Comparison of ENCODE assay signal across 8 cellular contexts in the genomic region with DNA sequence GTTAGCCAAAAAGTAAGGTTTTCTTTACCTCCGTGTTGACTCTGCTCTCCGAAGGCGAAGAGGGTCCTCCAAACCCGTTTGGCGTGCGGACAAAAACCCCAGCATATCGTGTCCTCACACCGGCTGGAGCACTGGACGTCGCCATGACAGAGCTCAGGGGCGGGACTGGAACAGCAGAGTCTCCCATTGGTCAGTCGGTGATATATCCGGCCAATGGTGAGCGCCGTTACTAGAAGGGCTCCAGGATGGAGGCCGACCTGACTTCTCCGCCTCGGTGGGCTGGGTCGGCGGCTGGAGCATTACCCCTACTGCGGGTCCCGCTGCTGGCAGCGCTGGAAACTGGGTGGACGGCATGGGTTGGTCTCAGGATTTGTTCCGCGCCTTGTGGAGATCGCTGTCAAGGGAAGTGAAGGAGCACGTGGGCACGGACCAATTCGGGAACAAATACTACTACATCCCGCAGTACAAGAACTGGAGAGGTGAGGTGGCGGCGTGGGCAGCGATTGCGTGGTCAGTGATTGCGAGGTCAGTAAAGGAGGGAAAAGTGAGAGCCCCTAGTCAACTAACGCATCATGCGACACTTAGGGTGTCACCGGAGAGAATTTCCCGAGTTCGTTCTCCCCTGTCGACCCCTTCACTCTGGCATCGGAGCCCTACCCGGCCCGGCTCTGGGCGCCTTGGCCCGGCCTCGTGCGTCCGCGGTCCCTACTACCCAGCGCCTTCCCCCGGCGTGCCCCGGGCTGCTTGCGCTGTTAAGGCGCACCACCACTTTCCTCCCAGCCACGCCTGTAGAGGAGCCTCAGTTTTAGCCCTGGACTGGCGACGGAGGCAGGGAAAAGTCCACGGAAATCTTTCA. TPM values are rescaled to one million over a fixed set of nuclear protein-coding genes. Genes with fewer than 3 reads are reported as not detected.
DNase-seq lines count a peak whose midpoint lies in the region; ATAC-seq and TF ChIP-seq lines count a peak whose summit lies in the region.

Gene ERCC8 (minus strand): TSS at position 167 of the 856 bp plus-strand sequence. CDS start 62 bp downstream, at position 105.
Gene NDUFAF2 (plus strand): TSS at position 302 of the 856 bp plus-strand sequence. CDS start 51 bp downstream, at position 353.

- peaks cover 2% of the 10 kb centered on the region for H3K79me1 ChIP-seq in trophoblast cell (ENCODE audit: low read length)

- in situ Hi-C loops in transverse colon (cut with MboI; ENCODE audit: low pct_ligation_motif_present in 1 of 4, low pct_unique_long_range_greater_than_20kb in 1 of 4, low sequenced_read_pairs in 3 of 4): loop anchor here in 1 of 4 donors (25.0 kb wide), 1 partner anchor 392 kb away; the partner anchor contains the start of gene ZSWIM6

- no peak within 1 kb of the TSS for H2BK120ac ChIP-seq in trophoblast cell (ENCODE audit: insufficient read depth, low read length, poor library complexity)

- H3K9me2 ChIP-seq in SU-DHL-6 (replicated peaks; ENCODE audit: insufficient read depth, low read length): no peaks in the 10 kb centered on the region

- H3K27ac ChIP-seq in SU-DHL-6 (ENCODE audit: low read depth, low read length) (peak within 1 kb of the TSS; percentile 27), heart left ventricle (peak within 1 kb of the TSS; percentile 11 to 84 (median 76)), trophoblast cell (ENCODE audit: low read depth, low read length) (no peak within 1 kb of the TSS), transverse colon (peak within 1 kb of the TSS; percentile 76 to 90 (median 88))

- TF ChIP-seq POLR2A in heart left ventricle (IDR thresholded peaks at IDR 0.05) (peak in 1 of 2 donors; percentile 61), transverse colon (IDR thresholded peaks at IDR 0.05) (peak; percentile 57)

- no peaks in the 10 kb centered on the region for H4K20me1 ChIP-seq in SU-DHL-6 (ENCODE audit: low read depth, low read length)

- no peak within 1 kb of the TSS for H3K18ac ChIP-seq in trophoblast cell (ENCODE audit: low read length)

- peak within 1 kb of the TSS; percentile 83 for H3K4me3 ChIP-seq in GM12875 (ENCODE audit: low read depth, low read length)
- peak within 1 kb of the TSS; percentile 89 for H3K4me3 ChIP-seq in SU-DHL-6 (ENCODE audit: insufficient read depth, low read length, poor library complexity, severe bottlenecking)
- H3K4me3 ChIP-seq in heart left ventricle: peak within 1 kb of the TSS; percentile 57 to 88 (median 69)
- H3K4me3 ChIP-seq in trophoblast cell (ENCODE audit: low read depth, low read length): peak within 1 kb of the TSS; percentile 80
- H3K4me3 ChIP-seq in transverse colon: peak within 1 kb of the TSS; percentile 56 to 66 (median 64)

- H3K9me3 ChIP-seq in SU-DHL-6 (ENCODE audit: insufficient read depth, low read length): no peaks in the 10 kb centered on the region
- H3K9me3 ChIP-seq in heart left ventricle: no peaks in the 10 kb centered on the region
- no peaks in the 10 kb centered on the region for H3K9me3 ChIP-seq in trophoblast cell (ENCODE audit: insufficient read depth, low read depth, low read length)
- no peaks in the 10 kb centered on the region for H3K9me3 ChIP-seq in transverse colon

- no peaks in the 10 kb centered on the region; the same call in 1 of the 2 replicates for H3F3A ChIP-seq in SU-DHL-6 (ENCODE audit: insufficient read depth)

- no peaks in the 10 kb centered on the region for H3K27me3 Mint-ChIP-seq in activated naive CD8-positive, alpha-beta T cell treated with anti-CD3 and anti-CD28 coated beads, Interleukin-2, amount 50 U/mL, for 24 hours

- H3K4ac ChIP-seq in trophoblast cell (ENCODE audit: low read depth, low read length): peak within 1 kb of the TSS; percentile 43

- TF ChIP-seq EP300 in transverse colon (IDR thresholded peaks at IDR 0.05; ENCODE audit: low read depth): no peak

- peaks cover 4% of the 10 kb centered on the region for H3K9me3 Mint-ChIP-seq in activated naive CD8-positive, alpha-beta T cell treated with anti-CD3 and anti-CD28 coated beads, Interleukin-2, amount 50 U/mL, for 24 hours

- H3K4me1 ChIP-seq in heart left ventricle (peaks cover 0 to 28% (median 18%) of the 10 kb centered on the region in 12 donors), trophoblast cell (ENCODE audit: control insufficient read depth in 1 of 2, insufficient read depth in 2 of 2, low read length in 2 of 2) (peaks cover 2 to 5% of the 10 kb centered on the region in 2 experiments), transverse colon (peaks cover 0 to 23% (median 18%) of the 10 kb centered on the region in 4 donors)

- no peak within 1 kb of the TSS for H2AK5ac ChIP-seq in trophoblast cell (ENCODE audit: low read length)

- peak within 1 kb of the TSS; percentile 55 for H3K14ac ChIP-seq in trophoblast cell (ENCODE audit: low read length)

- H2AFZ ChIP-seq in SU-DHL-6 (ENCODE audit: low read depth, low read length, severe bottlenecking): peak within 1 kb of the TSS; percentile 46
- peak within 1 kb of the TSS; percentile 58 for H2AFZ ChIP-seq in trophoblast cell (ENCODE audit: insufficient read depth, low read length, poor library complexity)

- H3K4me3 Mint-ChIP-seq in activated naive CD8-positive, alpha-beta T cell treated with anti-CD3 and anti-CD28 coated beads, Interleukin-2, amount 50 U/mL, for 24 hours: no peak within 1 kb of the TSS

- no peak within 1 kb of the TSS for H2BK12ac ChIP-seq in trophoblast cell (ENCODE audit: low read length)

- peaks cover 72% of the 10 kb centered on the region for H3K79me2 ChIP-seq in SU-DHL-6 (ENCODE audit: insufficient read depth, low read length)
- H3K79me2 ChIP-seq in trophoblast cell (ENCODE audit: control insufficient read depth, insufficient read depth, low read length, poor library complexity): no peaks in the 10 kb centered on the region

- H3K36me3 Mint-ChIP-seq in activated naive CD8-positive, alpha-beta T cell treated with anti-CD3 and anti-CD28 coated beads, Interleukin-2, amount 50 U/mL, for 24 hours (ENCODE audit: low read depth): peaks cover 11% of the 10 kb centered on the region

- WGBS in heart left ventricle, 4 donors: 0 to 3% (median 1%) methylated on average over 41 to 61 of the region's 61 CpGs
- WGBS in trophoblast cell (ENCODE audit: extremely low coverage, insufficient coverage, insufficient read length): no CpG with 5 or more reads among the region's 61 CpGs
- 0% methylated on average over 52 of the region's 61 CpGs; no CpG with 5 or more reads in 1 of the 2 donors for WGBS in transverse colon (ENCODE audit: low coverage in 1 of 2), 2 donors

- H3K23ac ChIP-seq in trophoblast cell (ENCODE audit: low read length): peak within 1 kb of the TSS; percentile 29

- no peak within 1 kb of the TSS for H4K12ac ChIP-seq in trophoblast cell (ENCODE audit: low read depth, low read length)

- H4K8ac ChIP-seq in trophoblast cell (ENCODE audit: low read depth, low read length): peak within 1 kb of the TSS; percentile 96

- H3K4me1 Mint-ChIP-seq in activated naive CD8-positive, alpha-beta T cell treated with anti-CD3 and anti-CD28 coated beads, Interleukin-2, amount 50 U/mL, for 24 hours: peaks cover 36% of the 10 kb centered on the region

- TF ChIP-seq CTCF in GM12875 (IDR thresholded peaks at IDR 0.05; ENCODE audit: borderline replicate concordance, insufficient read depth, low read depth, low read length) (no peak), SU-DHL-6 (IDR thresholded peaks at IDR 0.05; ENCODE audit: insufficient read depth, low read length, poor library complexity, severe bottlenecking) (no peak), heart left ventricle (IDR thresholded peaks at IDR 0.05) (no peak), transverse colon (IDR thresholded peaks at IDR 0.05) (no peak)

- H3K36me3 ChIP-seq in SU-DHL-6 (ENCODE audit: low read length) (no peaks in the 10 kb centered on the region), heart left ventricle (peaks cover 0 to 5% (median 0%) of the 10 kb centered on the region in 9 donors), trophoblast cell (ENCODE audit: control insufficient read depth in 1 of 2, insufficient read depth in 2 of 2, low read length in 2 of 2) (no peaks in the 10 kb centered on the region), transverse colon (no peaks in the 10 kb centered on the region)

- H2BK5ac ChIP-seq in trophoblast cell (ENCODE audit: low read depth, low read length, poor library complexity): no peak within 1 kb of the TSS

- H3K27ac Mint-ChIP-seq in activated naive CD8-positive, alpha-beta T cell treated with anti-CD3 and anti-CD28 coated beads, Interleukin-2, amount 50 U/mL, for 24 hours: no peak within 1 kb of the TSS

- H3K9ac ChIP-seq in SU-DHL-6 (ENCODE audit: low read length) (peak within 1 kb of the TSS; percentile 63), trophoblast cell (ENCODE audit: low read length) (peak within 1 kb of the TSS; percentile 44)

- DNase-seq in NCI-H1417 (lab: John Stamatoyannopoulos, UW) (peak; percentile 79 to 92 (median 91)), heart left ventricle (peak; percentile 92 to 95 (median 93)), trophoblast cell (peak; percentile 94), transverse colon (peak; percentile 92)
- peak; percentile 84 for DNase-seq in activated naive CD8-positive, alpha-beta T cell treated with anti-CD3 and anti-CD28 coated beads, Interleukin-2, amount 50 U/mL, for 24 hours

- no peak within 1 kb of the TSS for H4K91ac ChIP-seq in trophoblast cell (ENCODE audit: low read depth, low read length)

- ATAC-seq in HG02763 (IDR thresholded peaks at IDR 0.05; ENCODE audit: unreplicated experiment): peak; percentile 100
- peak; percentile 100 for ATAC-seq in activated naive CD8-positive, alpha-beta T cell treated with anti-CD3 and anti-CD28 coated beads, Interleukin-2, amount 50 U/mL, for 24 hours
- peak; percentile 99 to 100 (median 100) for ATAC-seq in heart left ventricle

- no peaks in the 10 kb centered on the region for H3K27me3 ChIP-seq in SU-DHL-6 (ENCODE audit: low read length)
- H3K27me3 ChIP-seq in heart left ventricle: no peaks in the 10 kb centered on the region
- H3K27me3 ChIP-seq in trophoblast cell (ENCODE audit: insufficient read depth, low read length): no peaks in the 10 kb centered on the region
- no peaks in the 10 kb centered on the region for H3K27me3 ChIP-seq in transverse colon

- H3K4me2 ChIP-seq in SU-DHL-6 (ENCODE audit: low read depth, low read length, poor library complexity, severe bottlenecking) (peak within 1 kb of the TSS; percentile 91), trophoblast cell (ENCODE audit: low read length) (peak within 1 kb of the TSS; percentile 95)

- intact Hi-C loops in heart left ventricle (cut with DNase I) (loop anchor here in 6 of 10 donors (5.0 to 10.0 kb wide), 4 partner anchors 217 to 410 kb away; partner anchors contain the start of genes ZSWIM6 (in 5 of the 6) and SMIM15 (in 1 of the 6)), transverse colon (cut with DNase I; ENCODE audit: low total_unique reads) (no loop called here)

RNA-seq across cellular contexts. Expression of gene ERCC8, which starts in this region (rescaled TPM):
- total RNA-seq in heart left ventricle (10 to 100 TPM in 1 of 9 donors, 1 to 10 TPM in 8; 5.0 to 10.1 (median 6.1) TPM), transverse colon (10 to 100 TPM in 2 of 4 donors, 1 to 10 TPM in 2; 4.8 to 17.3 (median 11.3) TPM)
- 1 to 10 TPM; 3.0 to 6.4 TPM for polyA plus RNA-seq in heart left ventricle
- polyA plus RNA-seq in trophoblast cell (2013): 6.0 and 6.1 TPM in 2 replicates

RNA-seq across cellular contexts. Expression of gene NDUFAF2, which starts in this region (rescaled TPM):
- total RNA-seq in heart left ventricle (10 to 100 TPM; 22.9 to 50.1 (median 34.4) TPM), transverse colon (10 to 100 TPM in 2 of 4 donors, 1 to 10 TPM in 2; 8.2 to 26.5 (median 10.5) TPM)
- 10 to 100 TPM; 83.6 to 87.7 TPM for polyA plus RNA-seq in heart left ventricle
- 43.1 and 46.7 TPM in 2 replicates for polyA plus RNA-seq in trophoblast cell (2013)
